ENCODE assay signal across 10 cellular contexts in genomic region chr4:10104991-10105276, GRCh38. TPM values are rescaled to one million over a fixed set of nuclear protein-coding genes. Genes with fewer than 3 reads are reported as not detected.
DNase-seq lines count a peak whose midpoint lies in the region; ATAC-seq and TF ChIP-seq lines count a peak whose summit lies in the region.
"Had no signal": no experiment of that assay in that cellular context is flagged by ENCODE, and none has a peak within 500 bp of the region (broad histone marks: within the 10 kb centered on the region; RNA-seq: fewer than 3 reads in every experiment).

No MANE protein-coding gene starts in this region.

- POLR2A ChIA-PET in naive thymus-derived CD4-positive, alpha-beta T cell (lab: Charles Lee): interaction anchor here (13.1 to 19.0 kb wide), 2 partner anchors 8 to 17 kb away, joined by 124 to 341 read pairs; partner anchors contain the start of gene WDR1

- CTCF ChIA-PET in activated naive CD4-positive, alpha-beta T cell treated with anti-CD3 and anti-CD28 coated beads for 36 hours (lab: Charles Lee): interaction anchor here (1.8 kb wide), 1 partner anchor 15 kb away, joined by 5 read pairs; no protein-coding TSS in a partner anchor
- CTCF ChIA-PET in naive thymus-derived CD4-positive, alpha-beta T cell (lab: Charles Lee): no interaction called here

- peak overlapping the region; percentile 90 for H3K27ac Mint-ChIP-seq in activated naive CD4-positive, alpha-beta T cell treated with anti-CD3 and anti-CD28 coated beads for 36 hours
- peak overlapping the region; percentile 63 to 94 (median 84) for H3K27ac Mint-ChIP-seq in brain
- H3K27ac Mint-ChIP-seq in naive thymus-derived CD4-positive, alpha-beta T cell: peak overlapping the region; percentile 73 to 93 (median 89)
- peak overlapping the region; percentile 77 for H3K27ac Mint-ChIP-seq in type B pancreatic cell

- no peaks in the 10 kb centered on the region for H3K9me3 ChIP-seq in naive thymus-derived CD4-positive, alpha-beta T cell (ENCODE audit: control insufficient read depth in 2 of 3, low read length in 3 of 3)
- H3K9me3 ChIP-seq: BE2C had no signal

- peaks cover 0 to 60% (median 16%) of the 10 kb centered on the region in 3 experiments for H3K36me3 ChIP-seq in naive thymus-derived CD4-positive, alpha-beta T cell (ENCODE audit: control insufficient read depth in 2 of 3, insufficient read depth in 3 of 3, low read length in 3 of 3)

- peaks cover 60% of the 10 kb centered on the region for H3K36me3 Mint-ChIP-seq in activated naive CD4-positive, alpha-beta T cell treated with anti-CD3 and anti-CD28 coated beads for 36 hours (ENCODE audit: low read depth)
- H3K36me3 Mint-ChIP-seq in brain (peaks cover 34% of the 10 kb centered on the region), type B pancreatic cell (peaks cover 47% of the 10 kb centered on the region)
- H3K36me3 Mint-ChIP-seq in naive thymus-derived CD4-positive, alpha-beta T cell: peaks cover 4 to 42% (median 13%) of the 10 kb centered on the region in 5 donors

- no peak for DNase-seq in activated naive CD4-positive, alpha-beta T cell treated with anti-CD3 and anti-CD28 coated beads for 36 hours
- DNase-seq in activated naive CD4-positive, alpha-beta T cell treated with Interleukin-2 at 50 U/mL for 16 hours: no peak
- DNase-seq in naive thymus-derived CD4-positive, alpha-beta T cell: no peak
- DNase-seq in type B pancreatic cell (ENCODE audit: extremely low spot score, unreplicated experiment) (no peak), cerebellar cortex (ENCODE audit: low spot score) (no peak), omental fat pad (ENCODE audit: low spot score) (no peak)
- DNase-seq in effector CD4-positive, alpha-beta T cell: no peak
- DNase-seq: BE2C, NCI-H1417 had no signal

- intact Hi-C loops in activated naive CD4-positive, alpha-beta T cell treated with anti-CD3 and anti-CD28 coated beads for 36 hours (cut with micrococcal nuclease): loop anchor here (5.0 to 10.0 kb wide), 2 partner anchors 278 to 500 kb away; no protein-coding TSS in a partner anchor
- intact Hi-C loops in naive thymus-derived CD4-positive, alpha-beta T cell (cut with micrococcal nuclease): loop anchor here (1.0 to 5.0 kb wide), 2 partner anchors 9 to 432 kb away; no protein-coding TSS in a partner anchor

- TF ChIP-seq CTCF in brain (conservative IDR thresholded peaks at IDR 0.05) (no peak), type B pancreatic cell (conservative IDR thresholded peaks at IDR 0.05) (no peak), omental fat pad (IDR thresholded peaks at IDR 0.05) (no peak)

- H3K4me3 ChIP-seq in naive thymus-derived CD4-positive, alpha-beta T cell (ENCODE audit: low read length): no peak overlapping the region

- H3K4me1 ChIP-seq in naive thymus-derived CD4-positive, alpha-beta T cell (ENCODE audit: control insufficient read depth in 2 of 2, insufficient read depth in 2 of 2, low read length in 2 of 2): peaks cover 79 to 94% of the 10 kb centered on the region in 2 donors
- H3K4me1 ChIP-seq: BE2C had no signal

- peaks cover 100% of the 10 kb centered on the region for H3K4me1 Mint-ChIP-seq in activated naive CD4-positive, alpha-beta T cell treated with anti-CD3 and anti-CD28 coated beads for 36 hours (ENCODE audit: low read depth)
- H3K4me1 Mint-ChIP-seq in brain (peaks cover 100% of the 10 kb centered on the region), type B pancreatic cell (ENCODE audit: unreplicated experiment) (peaks cover 63% of the 10 kb centered on the region)
- peaks cover 91 to 100% (median 98%) of the 10 kb centered on the region in 7 donors for H3K4me1 Mint-ChIP-seq in naive thymus-derived CD4-positive, alpha-beta T cell

- H3K27me3 ChIP-seq in naive thymus-derived CD4-positive, alpha-beta T cell (ENCODE audit: control insufficient read depth in 2 of 2, insufficient read depth in 2 of 2, low read length in 2 of 2): no peaks in the 10 kb centered on the region
- H3K27me3 ChIP-seq: BE2C had no signal

- peak overlapping the region; percentile 66 for H3K27ac ChIP-seq in naive thymus-derived CD4-positive, alpha-beta T cell (ENCODE audit: low read depth, low read length)

- peak overlapping the region; percentile 36 for H3K4me3 Mint-ChIP-seq in activated naive CD4-positive, alpha-beta T cell treated with anti-CD3 and anti-CD28 coated beads for 36 hours
- H3K4me3 Mint-ChIP-seq in brain (peak overlapping the region; percentile 13 to 63 (median 30)), type B pancreatic cell (peak overlapping the region; percentile 50)
- peak overlapping the region; percentile 57 to 97 (median 67) for H3K4me3 Mint-ChIP-seq in naive thymus-derived CD4-positive, alpha-beta T cell

- H3K9me3 Mint-ChIP-seq in activated naive CD4-positive, alpha-beta T cell treated with anti-CD3 and anti-CD28 coated beads for 36 hours: no peaks in the 10 kb centered on the region
- H3K9me3 Mint-ChIP-seq in brain (no peaks in the 10 kb centered on the region), type B pancreatic cell (no peaks in the 10 kb centered on the region)
- H3K9me3 Mint-ChIP-seq in naive thymus-derived CD4-positive, alpha-beta T cell: no peaks in the 10 kb centered on the region

- no peaks in the 10 kb centered on the region for H3K27me3 Mint-ChIP-seq in activated naive CD4-positive, alpha-beta T cell treated with anti-CD3 and anti-CD28 coated beads for 36 hours (ENCODE audit: low read depth)
- H3K27me3 Mint-ChIP-seq in brain (peaks cover 3% of the 10 kb centered on the region), type B pancreatic cell (no peaks in the 10 kb centered on the region)
- H3K27me3 Mint-ChIP-seq in naive thymus-derived CD4-positive, alpha-beta T cell: no peaks in the 10 kb centered on the region

- ATAC-seq in naive thymus-derived CD4-positive, alpha-beta T cell: no peak
- ATAC-seq in omental fat pad (ENCODE audit: low FRiP score): no peak

RNA-seq across cellular contexts. Expression of gene WDR1, which starts 11.7 kb away (rescaled TPM):
- total RNA-seq in activated naive CD4-positive, alpha-beta T cell treated with anti-CD3 and anti-CD28 coated beads for 36 hours: 100 to 1,000 TPM; 271 to 295 TPM
- polyA plus RNA-seq in brain (ENCODE audit: insufficient read depth, low read depth, low replicate concordance): 207 TPM
- 100 to 1,000 TPM; 242 to 470 (median 330) TPM for total RNA-seq in naive thymus-derived CD4-positive, alpha-beta T cell
- polyA plus RNA-seq in naive thymus-derived CD4-positive, alpha-beta T cell: 100 to 1,000 TPM; 268 to 412 TPM
- total RNA-seq in type B pancreatic cell (ENCODE audit: low replicate concordance) (227 and 313 TPM in 2 replicates), omental fat pad (100 to 1,000 TPM; 114 to 219 (median 135) TPM)
